In genomic region chr4:106287353-106287969, GRCh38 we compare ENCODE assay signal across 11 cellular contexts. TPM values are rescaled to one million over a fixed set of nuclear protein-coding genes. Genes with fewer than 3 reads are reported as not detected.
DNase-seq lines count a peak whose midpoint lies in the region; ATAC-seq and TF ChIP-seq lines count a peak whose summit lies in the region.
"Had no signal": no experiment of that assay in that cellular context is flagged by ENCODE, and none has a peak within 500 bp of the region (broad histone marks: within the 10 kb centered on the region; RNA-seq: fewer than 3 reads in every experiment).

No MANE protein-coding gene starts in this region.

- ATAC-seq in stimulated activated naive B cell treated with anti-CD40 and anti-IgM and Interleukin-4, amounts not matched to agents 10 μg/mL and 1 μg/mL and 100 μg/mL, for 72 hours (replicated peaks): no peak
- ATAC-seq in HG03135 (IDR thresholded peaks at IDR 0.05; ENCODE audit: unreplicated experiment): no peak

- no peak overlapping the region for H2BK120ac ChIP-seq in trophoblast cell (ENCODE audit: insufficient read depth, low read length, poor library complexity)

- no peak overlapping the region for H3K27ac ChIP-seq in trophoblast cell (ENCODE audit: low read depth, low read length)
- H3K27ac ChIP-seq: neutrophil had no signal

- no peak for TF ChIP-seq POLR2A in erythroblast (IDR thresholded peaks at IDR 0.05; ENCODE audit: low read length)

- H3K4ac ChIP-seq in trophoblast cell (ENCODE audit: low read depth, low read length): no peak overlapping the region

- H3K27me3 ChIP-seq in trophoblast cell (ENCODE audit: insufficient read depth, low read length): no peaks in the 10 kb centered on the region
- H3K27me3 ChIP-seq: neutrophil had no signal

- H3K9me3 Mint-ChIP-seq in stimulated activated naive B cell treated with anti-CD40 and anti-IgM and Interleukin-4, amounts not matched to agents 10 μg/mL and 1 μg/mL and 100 μg/mL, for 72 hours: no peaks in the 10 kb centered on the region

- no peak overlapping the region for H3K14ac ChIP-seq in trophoblast cell (ENCODE audit: low read length)

- no peaks in the 10 kb centered on the region for H3K79me1 ChIP-seq in trophoblast cell (ENCODE audit: low read length)

- no peak overlapping the region for H2BK12ac ChIP-seq in trophoblast cell (ENCODE audit: low read length)

- H3K36me3 ChIP-seq in trophoblast cell (ENCODE audit: control insufficient read depth in 1 of 2, insufficient read depth in 2 of 2, low read length in 2 of 2): peaks cover 0 to 7% of the 10 kb centered on the region in 2 experiments
- H3K36me3 ChIP-seq: neutrophil had no signal

- H3K36me3 Mint-ChIP-seq in stimulated activated naive B cell treated with anti-CD40 and anti-IgM and Interleukin-4, amounts not matched to agents 10 μg/mL and 1 μg/mL and 100 μg/mL, for 72 hours: peaks cover 13 to 35% of the 10 kb centered on the region in 2 donors

- H3K18ac ChIP-seq in trophoblast cell (ENCODE audit: low read length): no peak overlapping the region

- H3K79me2 ChIP-seq in trophoblast cell (ENCODE audit: control insufficient read depth, insufficient read depth, low read length, poor library complexity): no peaks in the 10 kb centered on the region

- no peak overlapping the region for H2AFZ ChIP-seq in trophoblast cell (ENCODE audit: insufficient read depth, low read length, poor library complexity)

- no peak overlapping the region for H3K9ac ChIP-seq in trophoblast cell (ENCODE audit: low read length)

- H4K12ac ChIP-seq in trophoblast cell (ENCODE audit: low read depth, low read length): no peak overlapping the region

- H3K4me1 Mint-ChIP-seq in stimulated activated naive B cell treated with anti-CD40 and anti-IgM and Interleukin-4, amounts not matched to agents 10 μg/mL and 1 μg/mL and 100 μg/mL, for 72 hours: no peaks in the 10 kb centered on the region

- no peaks in the 10 kb centered on the region for H3K27me3 Mint-ChIP-seq in stimulated activated naive B cell treated with anti-CD40 and anti-IgM and Interleukin-4, amounts not matched to agents 10 μg/mL and 1 μg/mL and 100 μg/mL, for 72 hours

- H3K27ac Mint-ChIP-seq in stimulated activated naive B cell treated with anti-CD40 and anti-IgM and Interleukin-4, amounts not matched to agents 10 μg/mL and 1 μg/mL and 100 μg/mL, for 72 hours: no peak overlapping the region

- no peak overlapping the region for H3K4me3 ChIP-seq in trophoblast cell (ENCODE audit: low read depth, low read length)

- DNase-seq in GM04504 (ENCODE audit: low read depth) (peak; percentile 58), NCI-H510A (lab: John Stamatoyannopoulos, UW) (peak; percentile 37), erythroblast (lab: John Stamatoyannopoulos, UW) (peak; percentile 6 to 53), trophoblast cell (peak; percentile 18 to 67), NCI-H774 (lab: John Stamatoyannopoulos, UW) (no peak), NCI-H1105 (lab: John Stamatoyannopoulos, UW) (no peak)
- no peak for DNase-seq in stimulated activated naive B cell treated with anti-CD40 and anti-IgM and Interleukin-4, amounts not matched to agents 10 μg/mL and 1 μg/mL and 100 μg/mL, for 72 hours
- DNase-seq: effector CD8-positive, alpha-beta T cell; NCI-H446 had no signal

- no peak overlapping the region for H3K4me3 Mint-ChIP-seq in stimulated activated naive B cell treated with anti-CD40 and anti-IgM and Interleukin-4, amounts not matched to agents 10 μg/mL and 1 μg/mL and 100 μg/mL, for 72 hours

- H2BK5ac ChIP-seq in trophoblast cell (ENCODE audit: low read depth, low read length, poor library complexity): no peak overlapping the region

- no peak overlapping the region for H2AK5ac ChIP-seq in trophoblast cell (ENCODE audit: low read length)

- H3K23ac ChIP-seq in trophoblast cell (ENCODE audit: low read length): no peak overlapping the region

- no peaks in the 10 kb centered on the region for H3K9me3 ChIP-seq in trophoblast cell (ENCODE audit: insufficient read depth, low read depth, low read length)
- H3K9me3 ChIP-seq: neutrophil had no signal

- H3K4me1 ChIP-seq in trophoblast cell (ENCODE audit: control insufficient read depth in 1 of 2, insufficient read depth in 2 of 2, low read length in 2 of 2): no peaks in the 10 kb centered on the region

- no peak overlapping the region for H3K4me2 ChIP-seq in trophoblast cell (ENCODE audit: low read length)

- H4K91ac ChIP-seq in trophoblast cell (ENCODE audit: low read depth, low read length): no peak overlapping the region

- no peak overlapping the region for H4K8ac ChIP-seq in trophoblast cell (ENCODE audit: low read depth, low read length)

RNA-seq across cellular contexts. Expression of gene TBCK, which starts 28.5 kb away (rescaled TPM):
- 11.6 and 12.4 TPM in 2 replicates for polyA plus RNA-seq in trophoblast cell (2013)

RNA-seq across cellular contexts. Expression of gene AIMP1, which starts 28.9 kb away (rescaled TPM):
- 46.6 and 48.6 TPM in 2 replicates for polyA plus RNA-seq in trophoblast cell (2013)

Comparison
In these comparisons a context has a peak if more than half of its experiments do, and no peak if none do; other contexts are left out.
1. DNase-seq: peak in GM04504 (single experiment), NCI-H510A (single experiment), erythroblast (2 of 2) and trophoblast cell (2 of 2); none in NCI-H774 (single experiment), stimulated activated naive B cell treated with anti-CD40 and anti-IgM and Interleukin-4, amounts not matched to agents 10 μg/mL and 1 μg/mL and 100 μg/mL, for 72 hours (single experiment) and NCI-H1105 (single experiment).